ENCODE assay signal across 1 cellular context in genomic region chr15:61527836-61528589, GRCh38.
TF ChIP-seq lines count a peak whose summit lies in the region.

No MANE protein-coding gene starts in this region.

TF ChIP-seq in HepG2, 621 proteins besides CTCF, POLR2A, EP300 and RAD21:
- TF ChIP-seq ERF (CRISPR knock-in tag; IDR thresholded peaks at IDR 0.05) (no peak), DRAP1 (CRISPR knock-in tag; IDR thresholded peaks at IDR 0.05) (no peak), PLRG1 (conservative IDR thresholded peaks at IDR 0.05) (no peak), WIZ (CRISPR knock-in tag; IDR thresholded peaks at IDR 0.05) (no peak), IKZF1 (IDR thresholded peaks at IDR 0.05) (no peak), CREB1 (IDR thresholded peaks at IDR 0.05) (no peak), CREB1 (CRISPR knock-in tag; IDR thresholded peaks at IDR 0.05) (no peak), HOMEZ (CRISPR knock-in tag; IDR thresholded peaks at IDR 0.05; ENCODE audit: low read depth) (no peak), ZNF33A (CRISPR knock-in tag; IDR thresholded peaks at IDR 0.05; ENCODE audit: borderline replicate concordance) (no peak), GZF1 (CRISPR knock-in tag; IDR thresholded peaks at IDR 0.05) (no peak), ZNF33B (CRISPR knock-in tag; IDR thresholded peaks at IDR 0.05) (no peak), RBM22 (optimal IDR thresholded peaks at IDR 0.05; ENCODE audit: low read length) (no peak), ZNF281 (CRISPR knock-in tag; IDR thresholded peaks at IDR 0.05; ENCODE audit: borderline replicate concordance) (no peak), BCL6 (CRISPR knock-in tag; IDR thresholded peaks at IDR 0.05) (no peak), AHDC1 (CRISPR knock-in tag; IDR thresholded peaks at IDR 0.05; ENCODE audit: borderline replicate concordance) (no peak)
